In genomic region chr14:89652352-89652751, GRCh38 we compare ENCODE assay signal across 17 cellular contexts.
"Had no signal": no experiment of that assay in that cellular context is flagged by ENCODE, and none has a peak within 500 bp of the region (broad histone marks: within the 10 kb centered on the region; RNA-seq: fewer than 3 reads in every experiment).

No MANE protein-coding gene starts in this region.

- DNase-seq: activated CD4-positive, alpha-beta T cell treated with anti-CD3 and anti-CD28 coated beads for 4 hours; activated CD8-positive, alpha-beta memory T cell treated with anti-CD3 and anti-CD28 coated beads, Interleukin-2, amount 50 U/mL, for 4 hours; activated CD8-positive, alpha-beta T cell treated with anti-CD3 and anti-CD28 coated beads for 36 hours; activated naive CD4-positive, alpha-beta T cell; activated naive CD8-positive, alpha-beta T cell treated with anti-CD3 and anti-CD28 coated beads, Interleukin-2, amount 50 U/mL, for 24 hours; colonic mucosa; foreskin melanocyte; heart right ventricle; left lung; spleen; stimulated activated CD4-positive, alpha-beta T cell treated with anti-CD3 and anti-CD28 coated beads, Interleukin-1b, Interleukin-23, amount 100 ng/mL, for 48 hours; T1000; upper lobe of left lung had no signal

- H3K27me3 Mint-ChIP-seq: activated CD8-positive, alpha-beta T cell treated with anti-CD3 and anti-CD28 coated beads for 36 hours; activated naive CD8-positive, alpha-beta T cell treated with anti-CD3 and anti-CD28 coated beads, Interleukin-2, amount 50 U/mL, for 24 hours; stimulated activated naive CD8-positive, alpha-beta T cell treated with anti-CD3 and anti-CD28 coated beads, Interleukin-15, Interleukin-2, amounts not matched to agents 100 ng/mL and 50 ng/mL, for 24 hours had no signal

- H3K27ac Mint-ChIP-seq: activated CD8-positive, alpha-beta T cell treated with anti-CD3 and anti-CD28 coated beads for 36 hours; activated naive CD8-positive, alpha-beta T cell treated with anti-CD3 and anti-CD28 coated beads, Interleukin-2, amount 50 U/mL, for 24 hours; stimulated activated naive CD8-positive, alpha-beta T cell treated with anti-CD3 and anti-CD28 coated beads, Interleukin-15, Interleukin-2, amounts not matched to agents 100 ng/mL and 50 ng/mL, for 24 hours had no signal

- H3K4me3 Mint-ChIP-seq: activated CD8-positive, alpha-beta T cell treated with anti-CD3 and anti-CD28 coated beads for 36 hours; activated naive CD8-positive, alpha-beta T cell treated with anti-CD3 and anti-CD28 coated beads, Interleukin-2, amount 50 U/mL, for 24 hours; stimulated activated naive CD8-positive, alpha-beta T cell treated with anti-CD3 and anti-CD28 coated beads, Interleukin-15, Interleukin-2, amounts not matched to agents 100 ng/mL and 50 ng/mL, for 24 hours had no signal

- FAIRE-seq: endothelial cell of umbilical vein, islet of Langerhans had no signal

- ATAC-seq: activated CD8-positive, alpha-beta T cell treated with anti-CD3 and anti-CD28 coated beads for 36 hours; activated naive CD8-positive, alpha-beta T cell treated with anti-CD3 and anti-CD28 coated beads, Interleukin-2, amount 50 U/mL, for 24 hours; heart right ventricle; left lung; sciatic nerve had no signal
